Comparison of ENCODE assay signal across 27 cellular contexts in the genomic region with DNA sequence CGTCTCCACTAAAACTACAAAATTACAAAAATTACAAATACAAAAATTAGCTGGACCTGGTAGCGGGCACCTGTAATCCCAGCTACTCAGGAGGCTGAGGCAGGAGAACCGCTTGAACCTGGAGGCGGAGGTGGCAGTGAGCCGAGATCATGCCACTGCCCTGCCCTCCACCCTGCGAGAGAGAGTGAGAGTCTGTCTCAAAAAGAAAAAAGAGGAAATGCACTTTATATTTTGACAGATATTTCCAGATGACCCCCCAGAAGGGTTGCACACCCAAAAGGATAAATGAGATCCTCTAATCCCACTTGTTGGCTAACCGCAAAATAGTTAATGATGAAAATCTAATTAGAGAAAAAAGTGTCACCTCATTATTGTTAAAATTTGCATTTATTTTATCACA. TPM values are rescaled to one million over a fixed set of nuclear protein-coding genes. Genes with fewer than 3 reads are reported as not detected.
A peak's percentile ranks its signal among the peaks of the same experiment; 100 is the strongest.
DNase-seq lines count a peak whose midpoint lies in the region; ATAC-seq and TF ChIP-seq lines count a peak whose summit lies in the region.
"Had no signal": no experiment of that assay in that cellular context is flagged by ENCODE, and none has a peak within 500 bp of the region (broad histone marks: within the 10 kb centered on the region; RNA-seq: fewer than 3 reads in every experiment).

No MANE protein-coding gene starts in this region.

- H3K4me3 ChIP-seq in ACC112 (ENCODE audit: low read depth, low read length) (0 out of 2 replicates have a peak overlapping the region, but pooled peaks have one; percentile 9), DOHH2 (ENCODE audit: low read length) (peak overlapping the region; percentile 4), adipocyte (ENCODE audit: low read length) (peak overlapping the region; percentile 89)
- H3K4me3 ChIP-seq: pancreas had no signal

- H3K27ac ChIP-seq in ACC112 (ENCODE audit: low read depth, low read length) (no peak overlapping the region), DOHH2 (ENCODE audit: low read depth, low read length) (no peak overlapping the region)
- H3K27ac ChIP-seq: C4-2B, left lung, pancreas, VCaP had no signal

- H3K79me2 ChIP-seq in ACC112 (ENCODE audit: control insufficient read depth, insufficient read depth, low read length, unreplicated experiment), result peaks cover 71% of the 10 kb centered on the region
- H3K79me2 ChIP-seq in DOHH2 (ENCODE audit: control insufficient read depth, low read length), result peaks cover 43% of the 10 kb centered on the region

- H3K9me3 ChIP-seq in DOHH2 (ENCODE audit: control insufficient read depth, insufficient read depth, low read length) (no peaks in the 10 kb centered on the region), adipocyte (ENCODE audit: control insufficient read depth, low read length) (no peaks in the 10 kb centered on the region)
- H3K9me3 ChIP-seq: left lung, pancreas, right atrium auricular region, spleen, upper lobe of left lung had no signal

- no peaks in the 10 kb centered on the region for H4K20me1 ChIP-seq in DOHH2 (ENCODE audit: control insufficient read depth, insufficient read depth, low read depth, low read length)

- DNase-seq in adipocyte (ENCODE audit: low read depth) (no peak), neural crest cell (ENCODE audit: low read depth, low spot score) (no peak), HUDEP-2 (lab: John Stamatoyannopoulos, UW; ENCODE audit: unreplicated experiment in 76 of 76) (no peak), HK-2 (ENCODE audit: unreplicated experiment) (no peak)
- DNase-seq: activated CD4-positive, alpha-beta T cell treated with anti-CD3 and anti-CD28 coated beads for 4 hours; activated gamma-delta T cell treated with Interleukin-2 at 50 U/mL for 16 hours; activated T-cell treated with anti-CD3 and anti-CD28 coated beads, Interleukin-2, amount 50 U/mL, for 24 hours; dermis blood vessel endothelial cell; KG1; left lung; midbrain; MV-4-11; natural killer cell; NCI-H1436 treated with DMSO at 0.1 percent for 48 hours; NCI-H2107; NCI-H446; pancreas; spleen; stimulated activated CD4-positive, alpha-beta T cell treated with anti-CD3 and anti-CD28 coated beads, Interleukin-2, amount 100 ng/mL, for 48 hours had no signal

- no peak overlapping the region for H2AFZ ChIP-seq in ACC112 (ENCODE audit: low read length, unreplicated experiment)

- H3K27me3 Mint-ChIP-seq in neural crest cell (ENCODE audit: low read depth), result no peaks in the 10 kb centered on the region
- H3K27me3 Mint-ChIP-seq: activated T-cell treated with anti-CD3 and anti-CD28 coated beads, Interleukin-2, amount 50 U/mL, for 24 hours had no signal

- peak overlapping the region; percentile 42 for H3K4me3 Mint-ChIP-seq in neural crest cell

- H3K9ac ChIP-seq in adipocyte (ENCODE audit: low read length), result no peak overlapping the region

- no peak overlapping the region for H3K27ac Mint-ChIP-seq in neural crest cell (ENCODE audit: unreplicated experiment)
- H3K27ac Mint-ChIP-seq: activated T-cell treated with anti-CD3 and anti-CD28 coated beads, Interleukin-2, amount 50 U/mL, for 24 hours had no signal

- ATAC-seq in HG03108 (IDR thresholded peaks at IDR 0.05; ENCODE audit: unreplicated experiment) (no peak), GM18868 (IDR thresholded peaks at IDR 0.05; ENCODE audit: unreplicated experiment) (no peak)
- ATAC-seq: left lung, natural killer cell, pancreas had no signal

- H3K9me3 Mint-ChIP-seq in neural crest cell, result no peaks in the 10 kb centered on the region
- H3K9me3 Mint-ChIP-seq: activated T-cell treated with anti-CD3 and anti-CD28 coated beads, Interleukin-2, amount 50 U/mL, for 24 hours; natural killer cell had no signal

- H3K4me1 ChIP-seq in ACC112 (ENCODE audit: control insufficient read depth, insufficient read depth, low read length, unreplicated experiment), result peaks cover 29% of the 10 kb centered on the region
- peaks cover 69% of the 10 kb centered on the region for H3K4me1 ChIP-seq in DOHH2 (ENCODE audit: control insufficient read depth, low read length)
- peaks cover 57% of the 10 kb centered on the region for H3K4me1 ChIP-seq in adipocyte (ENCODE audit: control insufficient read depth, insufficient read depth, low read length)

- H3F3A ChIP-seq in DOHH2 (ENCODE audit: control insufficient read depth, insufficient read depth), result peaks cover 14% of the 10 kb centered on the region

- no peak for TF ChIP-seq CTCF in DOHH2 (IDR thresholded peaks at IDR 0.05; ENCODE audit: low read depth, low read length, poor library complexity, severe bottlenecking)
- no peak for TF ChIP-seq CTCF in neural crest cell (conservative IDR thresholded peaks at IDR 0.05)

- peaks cover 47% of the 10 kb centered on the region for H3K4me1 Mint-ChIP-seq in neural crest cell

- no peaks in the 10 kb centered on the region for H3K36me3 ChIP-seq in ACC112 (ENCODE audit: insufficient read depth, low read length)
- H3K36me3 ChIP-seq in DOHH2 (ENCODE audit: control insufficient read depth, low read length), result peaks cover 3% of the 10 kb centered on the region; the same call in 1 of the 2 replicates
- peaks cover 7% of the 10 kb centered on the region for H3K36me3 ChIP-seq in adipocyte (ENCODE audit: control insufficient read depth, insufficient read depth, low read length, severe bottlenecking)
- H3K36me3 ChIP-seq: left lung, pancreas, right atrium auricular region, spleen had no signal

- H3K9me2 ChIP-seq in DOHH2 (replicated peaks; ENCODE audit: control insufficient read depth, low read length), result no peaks in the 10 kb centered on the region

- peak overlapping the region; percentile 92 for H3K4me2 ChIP-seq in DOHH2 (ENCODE audit: low read length)

- H3K27me3 ChIP-seq in ACC112 (ENCODE audit: insufficient read depth, low read length) (no peaks in the 10 kb centered on the region), DOHH2 (ENCODE audit: control insufficient read depth, low read length) (no peaks in the 10 kb centered on the region), adipocyte (replicated peaks; ENCODE audit: control insufficient read depth, insufficient read depth, low read length) (no peaks in the 10 kb centered on the region)
- H3K27me3 ChIP-seq: left lung, pancreas, right atrium auricular region, spleen, upper lobe of left lung had no signal

- peaks cover 7% of the 10 kb centered on the region for H3K36me3 Mint-ChIP-seq in neural crest cell (ENCODE audit: low read depth)
- H3K36me3 Mint-ChIP-seq: natural killer cell had no signal

RNA-seq across cellular contexts. Expression of gene HSDL2, which starts 2.2 kb away (rescaled TPM):
- 20.9 and 23.5 TPM in 2 replicates for total RNA-seq in neural crest cell

RNA-seq across cellular contexts. Expression of gene PTBP3, which starts 48.6 kb away (rescaled TPM):
- total RNA-seq in neural crest cell, result 42.5 and 46.8 TPM in 2 replicates

Comparison
In these comparisons a context has a peak if more than half of its experiments do, and no peak if none do; other contexts are left out.
1. H3K4me3 ChIP-seq: peak in every context shown above with its lines; median percentile 89 in adipocyte; 9 in ACC112; 4 in DOHH2.